In the genomic region with DNA sequence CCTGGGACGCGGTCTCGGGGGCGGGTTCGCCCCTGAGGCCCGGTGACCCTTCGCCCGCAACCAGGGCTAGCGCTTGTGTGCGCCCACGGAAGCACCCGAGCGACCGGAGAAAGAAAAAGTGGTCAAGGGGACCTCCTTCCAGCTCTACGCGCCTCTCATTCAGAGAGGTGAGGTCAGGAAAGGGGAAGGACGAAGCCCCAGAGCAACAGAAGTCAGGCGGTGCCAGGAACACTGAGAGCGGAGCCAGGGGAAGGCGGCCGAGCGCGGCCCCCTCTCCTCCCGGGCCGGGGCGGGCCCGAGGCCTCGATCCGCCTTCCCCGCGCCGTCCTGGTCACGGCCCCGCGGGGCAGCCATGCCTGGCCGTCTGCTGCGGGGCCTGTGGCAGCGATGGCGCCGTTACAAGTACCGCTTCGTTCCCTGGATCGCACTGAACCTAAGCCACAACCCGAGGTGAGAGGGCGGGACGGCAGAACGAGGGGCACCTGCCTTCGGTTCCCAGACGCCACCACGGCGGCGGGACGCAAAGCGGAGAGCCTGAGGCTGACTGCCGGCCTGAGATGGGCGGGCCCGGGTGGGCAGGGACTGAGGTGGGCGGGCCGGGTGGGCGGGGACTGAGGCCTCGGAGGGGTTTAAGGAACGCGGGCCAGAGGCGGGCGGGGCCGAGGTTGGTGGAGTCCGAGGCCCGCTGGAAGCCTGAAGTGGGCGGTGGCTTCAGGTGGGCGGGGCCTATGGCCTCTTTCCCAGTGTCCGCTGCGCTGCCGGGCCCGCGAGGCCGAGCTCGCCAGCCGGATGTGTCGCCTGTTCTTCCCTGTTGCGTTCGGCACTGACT, we compare ENCODE assay signal across 1 cellular context.
TF ChIP-seq lines count a peak whose summit lies in the region.

A gene with protein sequence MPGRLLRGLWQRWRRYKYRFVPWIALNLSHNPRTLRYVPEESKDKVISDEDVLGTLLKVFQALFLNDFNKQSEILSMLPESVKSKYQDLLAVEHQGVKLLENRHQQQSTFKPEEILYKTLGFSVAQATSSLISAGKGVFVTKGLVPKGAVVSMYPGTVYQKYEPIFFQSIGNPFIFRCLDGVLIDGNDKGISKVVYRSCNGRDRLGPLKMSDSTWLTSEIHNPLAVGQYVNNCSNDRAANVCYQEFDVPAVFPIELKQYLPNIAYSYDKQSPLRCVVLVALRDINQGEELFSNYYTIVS (plus strand): TSS at position 303 of the 829 bp plus-strand sequence. CDS start 50 bp downstream, at position 353.

TF ChIP-seq in HepG2, 621 proteins besides CTCF, POLR2A, EP300 and RAD21 (continued from another document and continues in another):
- TF ChIP-seq, protein P1, sequence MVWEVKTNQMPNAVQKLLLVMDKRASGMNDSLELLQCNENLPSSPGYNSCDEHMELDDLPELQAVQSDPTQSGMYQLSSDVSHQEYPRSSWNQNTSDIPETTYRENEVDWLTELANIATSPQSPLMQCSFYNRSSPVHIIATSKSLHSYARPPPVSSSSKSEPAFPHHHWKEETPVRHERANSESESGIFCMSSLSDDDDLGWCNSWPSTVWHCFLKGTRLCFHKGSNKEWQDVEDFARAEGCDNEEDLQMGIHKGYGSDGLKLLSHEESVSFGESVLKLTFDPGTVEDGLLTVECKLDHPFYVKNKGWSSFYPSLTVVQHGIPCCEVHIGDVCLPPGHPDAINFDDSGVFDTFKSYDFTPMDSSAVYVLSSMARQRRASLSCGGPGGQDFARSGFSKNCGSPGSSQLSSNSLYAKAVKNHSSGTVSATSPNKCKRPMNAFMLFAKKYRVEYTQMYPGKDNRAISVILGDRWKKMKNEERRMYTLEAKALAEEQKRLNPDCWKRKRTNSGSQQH (CRISPR knock-in tag; IDR thresholded peaks at IDR 0.05; ENCODE audit: low read depth), result no peak; the same call in 1 of the 2 replicates
- TF ChIP-seq, protein P2, sequence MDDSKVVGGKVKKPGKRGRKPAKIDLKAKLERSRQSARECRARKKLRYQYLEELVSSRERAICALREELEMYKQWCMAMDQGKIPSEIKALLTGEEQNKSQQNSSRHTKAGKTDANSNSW (CRISPR knock-in tag; IDR thresholded peaks at IDR 0.05; ENCODE audit: borderline replicate concordance), result peak; percentile 60; the same call in 1 of the 2 replicates
- TF ChIP-seq ZEB1 (IDR thresholded peaks at IDR 0.05; ENCODE audit: insufficient replicate concordance, low read depth) (peak; percentile 11), RARA (CRISPR knock-in tag; IDR thresholded peaks at IDR 0.05) (no peak), ZNF33B (CRISPR knock-in tag; IDR thresholded peaks at IDR 0.05) (0 out of 2 replicates have a peak, but pooled peaks have one; percentile 58), NFIC (IDR thresholded peaks at IDR 0.05; ENCODE audit: low read length) (no peak), SRSF9 (IDR thresholded peaks at IDR 0.05; ENCODE audit: borderline replicate concordance, insufficient read depth, low read depth, low read length, poor library complexity, severe bottlenecking) (no peak), ZNF446 (CRISPR knock-in tag; IDR thresholded peaks at IDR 0.05) (peak; percentile 82), GABPA (IDR thresholded peaks at IDR 0.05; ENCODE audit: low read depth, low read length) (no peak; the same call in 1 of the 2 replicates), GABPA (CRISPR knock-in tag; IDR thresholded peaks at IDR 0.05; ENCODE audit: low read depth) (no peak), FOXK1 (CRISPR knock-in tag; IDR thresholded peaks at IDR 0.05; ENCODE audit: borderline replicate concordance, low read depth) (peak; percentile 31; the same call in 1 of the 2 replicates), ZNF605 (CRISPR knock-in tag; IDR thresholded peaks at IDR 0.05) (no peak), ISL2 (CRISPR knock-in tag; IDR thresholded peaks at IDR 0.05) (peak; percentile 42; the same call in 1 of the 2 replicates), PHB2 (IDR thresholded peaks at IDR 0.05; ENCODE audit: partially characterized antibody) (no peak), CHCHD3 (CRISPR knock-in tag; IDR thresholded peaks at IDR 0.05) (peak; percentile 24; the same call in 1 of the 2 replicates)
- TF ChIP-seq, protein P3, sequence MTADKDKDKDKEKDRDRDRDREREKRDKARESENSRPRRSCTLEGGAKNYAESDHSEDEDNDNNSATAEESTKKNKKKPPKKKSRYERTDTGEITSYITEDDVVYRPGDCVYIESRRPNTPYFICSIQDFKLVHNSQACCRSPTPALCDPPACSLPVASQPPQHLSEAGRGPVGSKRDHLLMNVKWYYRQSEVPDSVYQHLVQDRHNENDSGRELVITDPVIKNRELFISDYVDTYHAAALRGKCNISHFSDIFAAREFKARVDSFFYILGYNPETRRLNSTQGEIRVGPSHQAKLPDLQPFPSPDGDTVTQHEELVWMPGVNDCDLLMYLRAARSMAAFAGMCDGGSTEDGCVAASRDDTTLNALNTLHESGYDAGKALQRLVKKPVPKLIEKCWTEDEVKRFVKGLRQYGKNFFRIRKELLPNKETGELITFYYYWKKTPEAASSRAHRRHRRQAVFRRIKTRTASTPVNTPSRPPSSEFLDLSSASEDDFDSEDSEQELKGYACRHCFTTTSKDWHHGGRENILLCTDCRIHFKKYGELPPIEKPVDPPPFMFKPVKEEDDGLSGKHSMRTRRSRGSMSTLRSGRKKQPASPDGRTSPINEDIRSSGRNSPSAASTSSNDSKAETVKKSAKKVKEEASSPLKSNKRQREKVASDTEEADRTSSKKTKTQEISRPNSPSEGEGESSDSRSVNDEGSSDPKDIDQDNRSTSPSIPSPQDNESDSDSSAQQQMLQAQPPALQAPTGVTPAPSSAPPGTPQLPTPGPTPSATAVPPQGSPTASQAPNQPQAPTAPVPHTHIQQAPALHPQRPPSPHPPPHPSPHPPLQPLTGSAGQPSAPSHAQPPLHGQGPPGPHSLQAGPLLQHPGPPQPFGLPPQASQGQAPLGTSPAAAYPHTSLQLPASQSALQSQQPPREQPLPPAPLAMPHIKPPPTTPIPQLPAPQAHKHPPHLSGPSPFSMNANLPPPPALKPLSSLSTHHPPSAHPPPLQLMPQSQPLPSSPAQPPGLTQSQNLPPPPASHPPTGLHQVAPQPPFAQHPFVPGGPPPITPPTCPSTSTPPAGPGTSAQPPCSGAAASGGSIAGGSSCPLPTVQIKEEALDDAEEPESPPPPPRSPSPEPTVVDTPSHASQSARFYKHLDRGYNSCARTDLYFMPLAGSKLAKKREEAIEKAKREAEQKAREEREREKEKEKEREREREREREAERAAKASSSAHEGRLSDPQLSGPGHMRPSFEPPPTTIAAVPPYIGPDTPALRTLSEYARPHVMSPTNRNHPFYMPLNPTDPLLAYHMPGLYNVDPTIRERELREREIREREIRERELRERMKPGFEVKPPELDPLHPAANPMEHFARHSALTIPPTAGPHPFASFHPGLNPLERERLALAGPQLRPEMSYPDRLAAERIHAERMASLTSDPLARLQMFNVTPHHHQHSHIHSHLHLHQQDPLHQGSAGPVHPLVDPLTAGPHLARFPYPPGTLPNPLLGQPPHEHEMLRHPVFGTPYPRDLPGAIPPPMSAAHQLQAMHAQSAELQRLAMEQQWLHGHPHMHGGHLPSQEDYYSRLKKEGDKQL (CRISPR knock-in tag; IDR thresholded peaks at IDR 0.05; ENCODE audit: low read depth), result no peak
- TF ChIP-seq, protein P4, sequence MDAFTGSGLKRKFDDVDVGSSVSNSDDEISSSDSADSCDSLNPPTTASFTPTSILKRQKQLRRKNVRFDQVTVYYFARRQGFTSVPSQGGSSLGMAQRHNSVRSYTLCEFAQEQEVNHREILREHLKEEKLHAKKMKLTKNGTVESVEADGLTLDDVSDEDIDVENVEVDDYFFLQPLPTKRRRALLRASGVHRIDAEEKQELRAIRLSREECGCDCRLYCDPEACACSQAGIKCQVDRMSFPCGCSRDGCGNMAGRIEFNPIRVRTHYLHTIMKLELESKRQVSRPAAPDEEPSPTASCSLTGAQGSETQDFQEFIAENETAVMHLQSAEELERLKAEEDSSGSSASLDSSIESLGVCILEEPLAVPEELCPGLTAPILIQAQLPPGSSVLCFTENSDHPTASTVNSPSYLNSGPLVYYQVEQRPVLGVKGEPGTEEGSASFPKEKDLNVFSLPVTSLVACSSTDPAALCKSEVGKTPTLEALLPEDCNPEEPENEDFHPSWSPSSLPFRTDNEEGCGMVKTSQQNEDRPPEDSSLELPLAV (CRISPR knock-in tag; conservative IDR thresholded peaks at IDR 0.05; ENCODE audit: low read depth), result no peak
- TF ChIP-seq, protein P5, sequence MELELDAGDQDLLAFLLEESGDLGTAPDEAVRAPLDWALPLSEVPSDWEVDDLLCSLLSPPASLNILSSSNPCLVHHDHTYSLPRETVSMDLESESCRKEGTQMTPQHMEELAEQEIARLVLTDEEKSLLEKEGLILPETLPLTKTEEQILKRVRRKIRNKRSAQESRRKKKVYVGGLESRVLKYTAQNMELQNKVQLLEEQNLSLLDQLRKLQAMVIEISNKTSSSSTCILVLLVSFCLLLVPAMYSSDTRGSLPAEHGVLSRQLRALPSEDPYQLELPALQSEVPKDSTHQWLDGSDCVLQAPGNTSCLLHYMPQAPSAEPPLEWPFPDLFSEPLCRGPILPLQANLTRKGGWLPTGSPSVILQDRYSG (CRISPR knock-in tag; IDR thresholded peaks at IDR 0.05), result no peak
- TF ChIP-seq, protein P6, sequence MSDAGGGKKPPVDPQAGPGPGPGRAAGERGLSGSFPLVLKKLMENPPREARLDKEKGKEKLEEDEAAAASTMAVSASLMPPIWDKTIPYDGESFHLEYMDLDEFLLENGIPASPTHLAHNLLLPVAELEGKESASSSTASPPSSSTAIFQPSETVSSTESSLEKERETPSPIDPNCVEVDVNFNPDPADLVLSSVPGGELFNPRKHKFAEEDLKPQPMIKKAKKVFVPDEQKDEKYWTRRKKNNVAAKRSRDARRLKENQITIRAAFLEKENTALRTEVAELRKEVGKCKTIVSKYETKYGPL (CRISPR knock-in tag; IDR thresholded peaks at IDR 0.05), result no peak
- TF ChIP-seq, protein P7, sequence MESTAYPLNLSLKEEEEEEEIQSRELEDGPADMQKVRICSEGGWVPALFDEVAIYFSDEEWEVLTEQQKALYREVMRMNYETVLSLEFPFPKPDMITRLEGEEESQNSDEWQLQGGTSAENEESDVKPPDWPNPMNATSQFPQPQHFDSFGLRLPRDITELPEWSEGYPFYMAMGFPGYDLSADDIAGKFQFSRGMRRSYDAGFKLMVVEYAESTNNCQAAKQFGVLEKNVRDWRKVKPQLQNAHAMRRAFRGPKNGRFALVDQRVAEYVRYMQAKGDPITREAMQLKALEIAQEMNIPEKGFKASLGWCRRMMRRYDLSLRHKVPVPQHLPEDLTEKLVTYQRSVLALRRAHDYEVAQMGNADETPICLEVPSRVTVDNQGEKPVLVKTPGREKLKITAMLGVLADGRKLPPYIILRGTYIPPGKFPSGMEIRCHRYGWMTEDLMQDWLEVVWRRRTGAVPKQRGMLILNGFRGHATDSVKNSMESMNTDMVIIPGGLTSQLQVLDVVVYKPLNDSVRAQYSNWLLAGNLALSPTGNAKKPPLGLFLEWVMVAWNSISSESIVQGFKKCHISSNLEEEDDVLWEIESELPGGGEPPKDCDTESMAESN (CRISPR knock-in tag; conservative IDR thresholded peaks at IDR 0.05), result peak; percentile 60
- TF ChIP-seq, protein P8, sequence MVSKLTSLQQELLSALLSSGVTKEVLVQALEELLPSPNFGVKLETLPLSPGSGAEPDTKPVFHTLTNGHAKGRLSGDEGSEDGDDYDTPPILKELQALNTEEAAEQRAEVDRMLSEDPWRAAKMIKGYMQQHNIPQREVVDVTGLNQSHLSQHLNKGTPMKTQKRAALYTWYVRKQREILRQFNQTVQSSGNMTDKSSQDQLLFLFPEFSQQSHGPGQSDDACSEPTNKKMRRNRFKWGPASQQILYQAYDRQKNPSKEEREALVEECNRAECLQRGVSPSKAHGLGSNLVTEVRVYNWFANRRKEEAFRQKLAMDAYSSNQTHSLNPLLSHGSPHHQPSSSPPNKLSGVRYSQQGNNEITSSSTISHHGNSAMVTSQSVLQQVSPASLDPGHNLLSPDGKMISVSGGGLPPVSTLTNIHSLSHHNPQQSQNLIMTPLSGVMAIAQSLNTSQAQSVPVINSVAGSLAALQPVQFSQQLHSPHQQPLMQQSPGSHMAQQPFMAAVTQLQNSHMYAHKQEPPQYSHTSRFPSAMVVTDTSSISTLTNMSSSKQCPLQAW (CRISPR knock-in tag; IDR thresholded peaks at IDR 0.05), result 0 out of 2 replicates have a peak, but pooled peaks have one; percentile 34
- TF ChIP-seq, protein P9, sequence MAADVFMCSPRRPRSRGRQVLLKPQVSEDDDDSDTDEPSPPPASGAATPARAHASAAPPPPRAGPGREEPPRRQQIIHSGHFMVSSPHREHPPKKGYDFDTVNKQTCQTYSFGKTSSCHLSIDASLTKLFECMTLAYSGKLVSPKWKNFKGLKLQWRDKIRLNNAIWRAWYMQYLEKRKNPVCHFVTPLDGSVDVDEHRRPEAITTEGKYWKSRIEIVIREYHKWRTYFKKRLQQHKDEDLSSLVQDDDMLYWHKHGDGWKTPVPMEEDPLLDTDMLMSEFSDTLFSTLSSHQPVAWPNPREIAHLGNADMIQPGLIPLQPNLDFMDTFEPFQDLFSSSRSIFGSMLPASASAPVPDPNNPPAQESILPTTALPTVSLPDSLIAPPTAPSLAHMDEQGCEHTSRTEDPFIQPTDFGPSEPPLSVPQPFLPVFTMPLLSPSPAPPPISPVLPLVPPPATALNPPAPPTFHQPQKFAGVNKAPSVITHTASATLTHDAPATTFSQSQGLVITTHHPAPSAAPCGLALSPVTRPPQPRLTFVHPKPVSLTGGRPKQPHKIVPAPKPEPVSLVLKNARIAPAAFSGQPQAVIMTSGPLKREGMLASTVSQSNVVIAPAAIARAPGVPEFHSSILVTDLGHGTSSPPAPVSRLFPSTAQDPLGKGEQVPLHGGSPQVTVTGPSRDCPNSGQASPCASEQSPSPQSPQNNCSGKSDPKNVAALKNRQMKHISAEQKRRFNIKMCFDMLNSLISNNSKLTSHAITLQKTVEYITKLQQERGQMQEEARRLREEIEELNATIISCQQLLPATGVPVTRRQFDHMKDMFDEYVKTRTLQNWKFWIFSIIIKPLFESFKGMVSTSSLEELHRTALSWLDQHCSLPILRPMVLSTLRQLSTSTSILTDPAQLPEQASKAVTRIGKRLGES (CRISPR knock-in tag; IDR thresholded peaks at IDR 0.05; ENCODE audit: borderline replicate concordance), result no peak
- TF ChIP-seq, protein P10, sequence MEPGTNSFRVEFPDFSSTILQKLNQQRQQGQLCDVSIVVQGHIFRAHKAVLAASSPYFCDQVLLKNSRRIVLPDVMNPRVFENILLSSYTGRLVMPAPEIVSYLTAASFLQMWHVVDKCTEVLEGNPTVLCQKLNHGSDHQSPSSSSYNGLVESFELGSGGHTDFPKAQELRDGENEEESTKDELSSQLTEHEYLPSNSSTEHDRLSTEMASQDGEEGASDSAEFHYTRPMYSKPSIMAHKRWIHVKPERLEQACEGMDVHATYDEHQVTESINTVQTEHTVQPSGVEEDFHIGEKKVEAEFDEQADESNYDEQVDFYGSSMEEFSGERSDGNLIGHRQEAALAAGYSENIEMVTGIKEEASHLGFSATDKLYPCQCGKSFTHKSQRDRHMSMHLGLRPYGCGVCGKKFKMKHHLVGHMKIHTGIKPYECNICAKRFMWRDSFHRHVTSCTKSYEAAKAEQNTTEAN (CRISPR knock-in tag; conservative IDR thresholded peaks at IDR 0.05), result peak; percentile 70; the same call in 1 of the 2 replicates
